ENCODE assay signal across 8 cellular contexts in the genomic region with DNA sequence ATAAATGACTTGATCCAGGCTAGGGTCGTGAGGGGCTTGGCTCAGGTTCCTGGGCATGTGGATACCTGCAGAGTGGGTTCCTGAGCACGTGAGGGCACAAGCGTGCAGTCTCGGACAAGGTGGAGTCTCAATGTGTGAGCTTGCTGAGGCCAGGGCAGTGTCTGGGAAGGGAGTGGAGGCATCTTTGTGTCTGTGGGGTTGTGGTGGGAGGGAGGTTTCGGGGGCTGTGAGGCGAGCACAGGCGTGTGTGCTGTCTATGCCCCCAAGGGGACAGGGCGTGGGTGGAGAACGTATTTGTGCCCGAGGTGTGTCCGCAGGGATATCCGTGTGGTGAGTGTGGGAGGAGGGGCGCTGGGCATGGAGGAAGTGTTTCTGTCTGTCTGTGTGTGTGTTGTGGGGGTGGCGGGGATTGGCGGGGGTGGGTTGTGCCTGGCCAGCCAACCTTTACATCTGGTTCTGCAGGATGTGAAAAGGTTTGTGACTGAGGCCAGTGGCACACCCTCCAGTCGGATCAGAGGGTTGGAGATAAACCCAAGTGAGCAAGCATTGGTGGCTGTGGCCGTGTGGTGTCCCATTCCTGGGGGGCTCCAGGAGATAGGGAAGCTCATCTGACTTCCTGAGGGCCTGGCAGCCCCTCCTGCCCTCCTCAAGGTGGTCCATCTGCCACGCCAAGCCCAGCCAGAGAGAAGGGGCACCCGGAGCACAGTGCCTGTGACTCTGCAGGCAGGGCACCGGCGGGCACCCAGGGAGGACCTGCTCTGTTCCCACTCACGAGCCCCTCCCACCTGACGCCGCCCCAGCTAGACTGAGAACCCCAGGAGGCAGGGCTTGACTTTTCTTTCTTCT. TPM values are rescaled to one million over a fixed set of nuclear protein-coding genes. Genes with fewer than 3 reads are reported as not detected.
DNase-seq lines count a peak whose midpoint lies in the region; ATAC-seq and TF ChIP-seq lines count a peak whose summit lies in the region.

No MANE protein-coding gene starts in this region.

- no peaks in the 10 kb centered on the region for H3K79me2 ChIP-seq in PC-9 (ENCODE audit: low read depth)
- no peaks in the 10 kb centered on the region for H3K79me2 ChIP-seq in neural progenitor cell (ENCODE audit: low read depth)

- DNase-seq in PC-9 (peak; percentile 90 to 91), neural progenitor cell (ENCODE audit: low spot score) (no peak), NCI-H2171 treated with DMSO at 0.1 percent for 48 hours (lab: John Stamatoyannopoulos, UW) (no peak), amygdala (lab: John Stamatoyannopoulos, UW) (no peak)
- no peak for DNase-seq in effector memory CD4-positive, alpha-beta T cell

- BruUV-seq in PC-9 (replicated peaks; lab: Mats Ljungman, UMichigan) = TSS peak; percentile 94

- ATAC-seq in GM21423 (IDR thresholded peaks at IDR 0.05; ENCODE audit: unreplicated experiment) (peak; percentile 48), HG02623 (IDR thresholded peaks at IDR 0.05; ENCODE audit: unreplicated experiment) (no peak)

- peak overlapping the region; percentile 94 for H3K4me2 ChIP-seq in BLaER1
- peak overlapping the region; percentile 88 for H3K4me2 ChIP-seq in PC-9
- H3K4me2 ChIP-seq in neural progenitor cell = no peak overlapping the region

- H3K4me3 ChIP-seq in BLaER1 (peak overlapping the region; percentile 9; the same call in 1 of the 2 replicates), PC-9 (peak overlapping the region; percentile 53), neural progenitor cell (no peak overlapping the region)
- H3K4me3 ChIP-seq in effector memory CD4-positive, alpha-beta T cell (ENCODE audit: insufficient read depth, low read depth, low read length, poor library complexity, severe bottlenecking) = no peak overlapping the region

- H3K36me3 ChIP-seq in BLaER1 = peaks cover 13% of the 10 kb centered on the region; the same call in 1 of the 2 replicates
- H3K36me3 ChIP-seq in PC-9 (ENCODE audit: low read depth) = no peaks in the 10 kb centered on the region
- no peaks in the 10 kb centered on the region for H3K36me3 ChIP-seq in effector memory CD4-positive, alpha-beta T cell (ENCODE audit: control insufficient read depth, insufficient read depth, low read length)
- no peaks in the 10 kb centered on the region for H3K36me3 ChIP-seq in neural progenitor cell

- TF ChIP-seq CTCF in PC-9 (conservative IDR thresholded peaks at IDR 0.05) (no peak), neural progenitor cell (IDR thresholded peaks at IDR 0.05) (no peak)

- CTCF ChIA-PET in PC-9 (lab: Charles Lee) = interaction anchor here (0.5 to 1.6 kb wide), 6 partner anchors 9 to 132 kb away, joined by 3 to 5 read pairs (median 4); no protein-coding TSS in a partner anchor

- H3K9ac ChIP-seq in BLaER1 (peak overlapping the region; percentile 48), neural progenitor cell (no peak overlapping the region)

- POLR2A ChIA-PET in PC-9 (lab: Charles Lee; ENCODE audit: unreplicated experiment) = interaction anchor here (0.5 to 1.0 kb wide), 4 partner anchors 30 to 321 kb away, joined by 3 to 4 read pairs (median 4); no protein-coding TSS in a partner anchor

- H2AFZ ChIP-seq in PC-9 (peak overlapping the region; percentile 66), neural progenitor cell (replicated peaks) (no peak overlapping the region)

- H3K4me1 ChIP-seq in BLaER1 = peaks cover 90% of the 10 kb centered on the region
- H3K4me1 ChIP-seq in PC-9 (replicated peaks; ENCODE audit: insufficient read depth) = peaks cover 67% of the 10 kb centered on the region
- peaks cover 59% of the 10 kb centered on the region for H3K4me1 ChIP-seq in effector memory CD4-positive, alpha-beta T cell (ENCODE audit: control insufficient read depth, insufficient read depth, low read length, poor library complexity, severe bottlenecking)
- no peaks in the 10 kb centered on the region for H3K4me1 ChIP-seq in neural progenitor cell

- H3K27ac ChIP-seq in BLaER1 = peak overlapping the region; percentile 75
- H3K27ac ChIP-seq in PC-9 = peak overlapping the region; percentile 97
- peak overlapping the region; percentile 75 for H3K27ac ChIP-seq in effector memory CD4-positive, alpha-beta T cell (ENCODE audit: insufficient read depth, low read length, poor library complexity, severe bottlenecking)
- H3K27ac ChIP-seq in neural progenitor cell = no peak overlapping the region

- peaks cover 55% of the 10 kb centered on the region; the same call in 1 of the 2 replicates for H4K20me1 ChIP-seq in BLaER1
- H4K20me1 ChIP-seq in PC-9 (ENCODE audit: insufficient read depth) = no peaks in the 10 kb centered on the region
- no peaks in the 10 kb centered on the region for H4K20me1 ChIP-seq in neural progenitor cell (ENCODE audit: low read depth)

- peaks cover 47% of the 10 kb centered on the region for H3K4me1 Mint-ChIP-seq in neural progenitor cell

- no peak overlapping the region for H3K4me3 Mint-ChIP-seq in neural progenitor cell

- peaks cover 2% of the 10 kb centered on the region for H3K9me3 Mint-ChIP-seq in neural progenitor cell

- H3K27me3 ChIP-seq in BLaER1 (no peaks in the 10 kb centered on the region), PC-9 (ENCODE audit: insufficient read depth, low read depth) (no peaks in the 10 kb centered on the region), neural progenitor cell (no peaks in the 10 kb centered on the region)
- H3K27me3 ChIP-seq in effector memory CD4-positive, alpha-beta T cell (replicated peaks; ENCODE audit: control insufficient read depth, insufficient read depth, low read length, poor library complexity, severe bottlenecking) = no peaks in the 10 kb centered on the region

- no peaks in the 10 kb centered on the region for H3K36me3 Mint-ChIP-seq in neural progenitor cell

- H3F3A ChIP-seq in PC-9 (ENCODE audit: insufficient read depth, low read depth) (peaks cover 53% of the 10 kb centered on the region), neural progenitor cell (ENCODE audit: low read depth) (no peaks in the 10 kb centered on the region)

- H3K9me2 ChIP-seq in PC-9 (ENCODE audit: insufficient read depth) = no peaks in the 10 kb centered on the region

- H3K9me3 ChIP-seq in BLaER1 = no peaks in the 10 kb centered on the region
- H3K9me3 ChIP-seq in PC-9 (ENCODE audit: insufficient read depth, low read depth) = no peaks in the 10 kb centered on the region
- H3K9me3 ChIP-seq in effector memory CD4-positive, alpha-beta T cell (ENCODE audit: control insufficient read depth, low read length) = no peaks in the 10 kb centered on the region
- H3K9me3 ChIP-seq in neural progenitor cell (ENCODE audit: low read depth) = no peaks in the 10 kb centered on the region

- intact Hi-C loops in PC-9 (cut with micrococcal nuclease; ENCODE audit: unreplicated experiment) = loop anchor here (1.0 to 2.0 kb wide), 7 partner anchors 10 to 194 kb away; no protein-coding TSS in a partner anchor

- peak overlapping the region; percentile 97 for H3K27ac Mint-ChIP-seq in neural progenitor cell

- H3K27me3 Mint-ChIP-seq in neural progenitor cell (ENCODE audit: insufficient read depth, low read depth) = peaks cover 4% of the 10 kb centered on the region

RNA-seq across cellular contexts. Expression of gene ZFP36L2, which starts 57.1 kb away (rescaled TPM):
- total RNA-seq in PC-9 (2021) (31.3 and 34.3 TPM in 2 replicates), neural progenitor cell (ENCODE audit: low replicate concordance) (13.8 and 15.1 TPM in 2 replicates)

Comparison
In these comparisons a context has a peak if more than half of its experiments do, and no peak if none do; other contexts are left out.
1. H3K4me3 ChIP-seq: peak in BLaER1 (single experiment) and PC-9 (single experiment); none in effector memory CD4-positive, alpha-beta T cell (single experiment) and neural progenitor cell (single experiment).
2. DNase-seq: peak in PC-9 (2 of 2); none in effector memory CD4-positive, alpha-beta T cell (0 of 3), neural progenitor cell (single experiment), NCI-H2171 treated with DMSO at 0.1 percent for 48 hours (single experiment) and amygdala (0 of 56).